Comparison of ENCODE assay signal across 20 cellular contexts in genomic region chr2:149537098-149537726, GRCh38. TPM values are rescaled to one million over a fixed set of nuclear protein-coding genes. Genes with fewer than 3 reads are reported as not detected.
A peak's percentile ranks its signal among the peaks of the same experiment; 100 is the strongest.
DNase-seq lines count a peak whose midpoint lies in the region; ATAC-seq, FAIRE-seq and TF ChIP-seq lines count a peak whose summit lies in the region.
"Had no signal": no experiment of that assay in that cellular context is flagged by ENCODE, and none has a peak within 500 bp of the region (broad histone marks: within the 10 kb centered on the region; RNA-seq: fewer than 3 reads in every experiment).

No MANE protein-coding gene starts in this region.

- in situ Hi-C loops in HepG2 (cut with HindIII; ENCODE audit: extremely low pct_ligation_motif_present, low pct_unique_long_range_greater_than_20kb) = no loop called here

- intact Hi-C loops in HepG2 (cut with micrococcal nuclease; ENCODE audit: unreplicated experiment) = no loop called here

- H3K9me3 ChIP-seq in HepG2 (ENCODE audit: low read length) = no peaks in the 10 kb centered on the region

- WGBS in HepG2 (ENCODE audit: low lambda C conversion rate) = 2% methylated on average over 1 of the region's 1 CpG

- no peak for DNase-seq in activated CD4-positive, alpha-beta T cell treated with anti-CD3 and anti-CD28 coated beads, Interleukin-2, amount 10 ng/mL, durations not matched to agents 7 days and 5 days
- no peak for DNase-seq in activated CD4-positive, alpha-beta T cell treated with anti-CD3 and anti-CD28 coated beads for 48 hours
- DNase-seq in effector memory CD8-positive, alpha-beta T cell = no peak
- DNase-seq in HepG2 (ENCODE audit: low spot score) = no peak
- no peak for DNase-seq in DMS79 treated with DMSO at 0.1 percent for 48 hours (lab: John Stamatoyannopoulos, UW)
- DNase-seq: Calu3; CD4-positive, alpha-beta T cell; GOT3; NCI-H1417 treated with DMSO at 0.1 percent for 48 hours; NCI-H187 treated with DMSO at 0.1 percent for 48 hours; NCI-H524; RPMI8226; SIG-M5 had no signal

- no peak for TF ChIP-seq RAD21 in HepG2 (CRISPR knock-in tag; IDR thresholded peaks at IDR 0.05)

- H3K4me3 Mint-ChIP-seq in activated CD4-positive, alpha-beta T cell treated with anti-CD3 and anti-CD28 coated beads, Interleukin-2, amount 10 ng/mL, durations not matched to agents 7 days and 5 days = no peak overlapping the region
- no peak overlapping the region for H3K4me3 Mint-ChIP-seq in T-helper 1 cell treated with Interleukin-12 subunit alpha and Interleukin-12 subunit beta and Interleukin-4 antibody, amounts not matched to agents 30 μg/mL and 1 μg/mL, for 36 hours
- no peak overlapping the region for H3K4me3 Mint-ChIP-seq in effector memory CD8-positive, alpha-beta T cell
- H3K4me3 Mint-ChIP-seq: CD4-positive, alpha-beta T cell had no signal

- H4K20me1 ChIP-seq in HepG2 (ENCODE audit: insufficient read depth, low read length) = no peaks in the 10 kb centered on the region

- POLR2A ChIA-PET in activated CD4-positive, alpha-beta T cell treated with anti-CD3 and anti-CD28 coated beads, Interleukin-2, amount 10 ng/mL, durations not matched to agents 7 days and 5 days (lab: Charles Lee) = no interaction called here
- POLR2A ChIA-PET in HepG2 (lab: Yijun Ruan, JAX) = no interaction called here

- FAIRE-seq in HepG2 (lab: Jason Lieb, UNC) = no peak
- FAIRE-seq: A204.1, GM12892, GM18507, K562 had no signal

- no peak for TF ChIP-seq CTCF in HepG2 (CRISPR knock-in tag; IDR thresholded peaks at IDR 0.05)

- peaks cover 15% of the 10 kb centered on the region for H3K4me1 Mint-ChIP-seq in activated CD4-positive, alpha-beta T cell treated with anti-CD3 and anti-CD28 coated beads, Interleukin-2, amount 10 ng/mL, durations not matched to agents 7 days and 5 days
- peaks cover 10% of the 10 kb centered on the region for H3K4me1 Mint-ChIP-seq in T-helper 1 cell treated with Interleukin-12 subunit alpha and Interleukin-12 subunit beta and Interleukin-4 antibody, amounts not matched to agents 30 μg/mL and 1 μg/mL, for 36 hours (ENCODE audit: low read depth)
- H3K4me1 Mint-ChIP-seq in effector memory CD8-positive, alpha-beta T cell (ENCODE audit: low read depth in 2 of 2) = no peaks in the 10 kb centered on the region

- H3K79me2 ChIP-seq in HepG2 (ENCODE audit: insufficient read depth, low read length) = no peaks in the 10 kb centered on the region

- H3K9ac ChIP-seq in HepG2 (ENCODE audit: insufficient read depth, low read depth, low read length) = no peak overlapping the region

- CTCF ChIA-PET in activated CD4-positive, alpha-beta T cell treated with anti-CD3 and anti-CD28 coated beads, Interleukin-2, amount 10 ng/mL, durations not matched to agents 7 days and 5 days (lab: Charles Lee) = no interaction called here
- CTCF ChIA-PET in HepG2 (lab: Yijun Ruan, JAX; ENCODE audit: low intra/inter-chr PET ratio, low total read pairs) = no interaction called here

- no peak overlapping the region for H3K4me3 ChIP-seq in HepG2 (replicated peaks in 1 of 3; ENCODE audit: insufficient read depth in 1 of 3, low read depth in 2 of 3, low read length in 3 of 3)
- H3K4me3 ChIP-seq: K562 had no signal

- no peaks in the 10 kb centered on the region for H3K27me3 ChIP-seq in HepG2 (ENCODE audit: control insufficient read depth in 1 of 2, insufficient read depth in 2 of 2, low read length in 2 of 2)

- H3K4me1 ChIP-seq in HepG2 (ENCODE audit: insufficient read depth, low read length) = no peaks in the 10 kb centered on the region

- no peak overlapping the region for H3K27ac ChIP-seq in HepG2 (ENCODE audit: extremely low read length, insufficient read depth, low read length)

- peak overlapping the region; percentile 76 for H3K27ac Mint-ChIP-seq in activated CD4-positive, alpha-beta T cell treated with anti-CD3 and anti-CD28 coated beads, Interleukin-2, amount 10 ng/mL, durations not matched to agents 7 days and 5 days
- H3K27ac Mint-ChIP-seq in T-helper 1 cell treated with Interleukin-12 subunit alpha and Interleukin-12 subunit beta and Interleukin-4 antibody, amounts not matched to agents 30 μg/mL and 1 μg/mL, for 36 hours = peak overlapping the region; percentile 55
- H3K27ac Mint-ChIP-seq in effector memory CD8-positive, alpha-beta T cell = peak overlapping the region in 1 of 2 donors; percentile 7
- H3K27ac Mint-ChIP-seq: CD4-positive, alpha-beta T cell had no signal

- no peaks in the 10 kb centered on the region for H3K9me3 Mint-ChIP-seq in activated CD4-positive, alpha-beta T cell treated with anti-CD3 and anti-CD28 coated beads, Interleukin-2, amount 10 ng/mL, durations not matched to agents 7 days and 5 days
- H3K9me3 Mint-ChIP-seq in T-helper 1 cell treated with Interleukin-12 subunit alpha and Interleukin-12 subunit beta and Interleukin-4 antibody, amounts not matched to agents 30 μg/mL and 1 μg/mL, for 36 hours = no peaks in the 10 kb centered on the region
- H3K9me3 Mint-ChIP-seq in effector memory CD8-positive, alpha-beta T cell = no peaks in the 10 kb centered on the region
- H3K9me3 Mint-ChIP-seq: CD4-positive, alpha-beta T cell had no signal

- no TSS peak for BruUV-seq in HepG2 (replicated peaks; lab: Mats Ljungman, UMichigan)

- TF ChIP-seq POLR2A in HepG2 (IDR thresholded peaks at IDR 0.05; ENCODE audit: insufficient read depth in 1 of 2, low read depth in 2 of 2, low read length in 2 of 2) = no peak

- no peak overlapping the region for H2AFZ ChIP-seq in HepG2 (ENCODE audit: low read length)

- ATAC-seq in GM19395 (IDR thresholded peaks at IDR 0.05; ENCODE audit: unreplicated experiment) = peak; percentile 72
- ATAC-seq in effector memory CD8-positive, alpha-beta T cell (replicated peaks) = peak; percentile 48
- no peak for ATAC-seq in HepG2
- no peak for ATAC-seq in HG02852 (IDR thresholded peaks at IDR 0.05; ENCODE audit: unreplicated experiment)

- no peaks in the 10 kb centered on the region for H3K36me3 Mint-ChIP-seq in activated CD4-positive, alpha-beta T cell treated with anti-CD3 and anti-CD28 coated beads, Interleukin-2, amount 10 ng/mL, durations not matched to agents 7 days and 5 days (ENCODE audit: low read depth)
- H3K36me3 Mint-ChIP-seq in T-helper 1 cell treated with Interleukin-12 subunit alpha and Interleukin-12 subunit beta and Interleukin-4 antibody, amounts not matched to agents 30 μg/mL and 1 μg/mL, for 36 hours (ENCODE audit: low read depth) = no peaks in the 10 kb centered on the region
- H3K36me3 Mint-ChIP-seq in effector memory CD8-positive, alpha-beta T cell (ENCODE audit: insufficient read depth) = no peaks in the 10 kb centered on the region

- TF ChIP-seq EP300 in HepG2 (IDR thresholded peaks at IDR 0.05; ENCODE audit: low read depth in 2 of 2, low read length in 2 of 2) = no peak
- no peak for TF ChIP-seq EP300 in HepG2 (CRISPR knock-in tag; IDR thresholded peaks at IDR 0.05; ENCODE audit: borderline replicate concordance)

- H3K36me3 ChIP-seq in HepG2 (replicated peaks in 1 of 2; ENCODE audit: control insufficient read depth in 1 of 2, insufficient read depth in 2 of 2, low read length in 2 of 2) = no peaks in the 10 kb centered on the region

- H3K4me2 ChIP-seq in HepG2 (ENCODE audit: low read depth, low read length) = no peak overlapping the region

- H3K27me3 Mint-ChIP-seq in activated CD4-positive, alpha-beta T cell treated with anti-CD3 and anti-CD28 coated beads, Interleukin-2, amount 10 ng/mL, durations not matched to agents 7 days and 5 days = peaks cover 2% of the 10 kb centered on the region
- no peaks in the 10 kb centered on the region for H3K27me3 Mint-ChIP-seq in T-helper 1 cell treated with Interleukin-12 subunit alpha and Interleukin-12 subunit beta and Interleukin-4 antibody, amounts not matched to agents 30 μg/mL and 1 μg/mL, for 36 hours (ENCODE audit: low read depth)
- no peaks in the 10 kb centered on the region for H3K27me3 Mint-ChIP-seq in effector memory CD8-positive, alpha-beta T cell
- H3K27me3 Mint-ChIP-seq: CD4-positive, alpha-beta T cell had no signal

TF ChIP-seq in HepG2, 621 proteins besides CTCF, POLR2A, EP300 and RAD21 (continues in another document):
- TF ChIP-seq NRL (CRISPR knock-in tag; IDR thresholded peaks at IDR 0.05; ENCODE audit: borderline replicate concordance) (no peak), ZBTB7A (CRISPR knock-in tag; IDR thresholded peaks at IDR 0.05) (no peak), PTBP1 (IDR thresholded peaks at IDR 0.05; ENCODE audit: low read depth, low read length, poor library complexity, severe bottlenecking) (no peak), MTF2 (CRISPR knock-in tag; IDR thresholded peaks at IDR 0.05; ENCODE audit: borderline replicate concordance) (no peak), ADNP (CRISPR knock-in tag; IDR thresholded peaks at IDR 0.05) (no peak)

RNA-seq across cellular contexts. Expression of gene MMADHC, which starts 50.4 kb away (rescaled TPM):
- 10 to 100 TPM; 92.8 to 94.5 TPM for total RNA-seq in activated CD4-positive, alpha-beta T cell treated with anti-CD3 and anti-CD28 coated beads, Interleukin-2, amount 10 ng/mL, durations not matched to agents 7 days and 5 days
- 210 and 304 TPM in 2 replicates for total RNA-seq in HepG2 (2016; rRNA removed; fragmentation: Illumina TruSeq; extraction: Trizol)
- total RNA-seq in HepG2 (2016; cell fraction: cytosol; rRNA removed; fragmentation: Illumina TruSeq; extraction: Trizol; ENCODE audit: low read depth) = 60.5 and 63.1 TPM in 2 replicates
- total RNA-seq in HepG2 (2016; cell fraction: insoluble cytoplasmic fraction; rRNA removed; fragmentation: Illumina TruSeq; extraction: Trizol) = 211 and 325 TPM in 2 replicates
- total RNA-seq in HepG2 (2016; cell fraction: membrane; rRNA removed; fragmentation: Illumina TruSeq; extraction: Trizol) = 113 and 123 TPM in 2 replicates
- 92.8 and 108 TPM in 2 replicates for total RNA-seq in HepG2 (2016; cell fraction: nucleus; rRNA removed; fragmentation: Illumina TruSeq; extraction: Trizol)
- 60.5 and 90.2 TPM in 2 replicates for polyA plus RNA-seq in HepG2 (2011; rRNA removed)
- 45.8 and 60.2 TPM in 2 replicates for polyA plus RNA-seq in HepG2 (2011; cell fraction: cytosol; rRNA removed)
- 17.7 and 21.2 TPM in 2 replicates for polyA plus RNA-seq in HepG2 (2011; cell fraction: nucleus; rRNA removed)
- 129 and 162 TPM in 2 replicates for polyA plus RNA-seq in HepG2 (2012)
- polyA plus RNA-seq in HepG2 (2016; cell fraction: cytosol; fragmentation: Illumina TruSeq; extraction: Trizol; ENCODE audit: low read depth) = 46.3 and 52.4 TPM in 2 replicates
- 217 and 252 TPM in 2 replicates for polyA plus RNA-seq in HepG2 (2016; cell fraction: insoluble cytoplasmic fraction; fragmentation: Illumina TruSeq; extraction: Trizol; ENCODE audit: low read depth)
- polyA plus RNA-seq in HepG2 (2016; cell fraction: membrane; fragmentation: Illumina TruSeq; extraction: Trizol; ENCODE audit: low read depth) = 79.1 and 79.5 TPM in 2 replicates
- 79.8 and 83.2 TPM in 2 replicates for polyA plus RNA-seq in HepG2 (2016; cell fraction: nucleus; fragmentation: Illumina TruSeq; extraction: Trizol; ENCODE audit: insufficient read depth, low read depth)
- polyA minus RNA-seq in HepG2 (2011; rRNA and poly(A)+ RNA removed; ENCODE audit: low replicate concordance) = 56.9 and 58.5 TPM in 2 replicates
- polyA minus RNA-seq in HepG2 (2011; cell fraction: cytosol; rRNA and poly(A)+ RNA removed) = 65.8 and 69.6 TPM in 2 replicates
- 83.3 and 106 TPM in 2 replicates for polyA minus RNA-seq in HepG2 (2011; cell fraction: nucleus; rRNA and poly(A)+ RNA removed)

Comparison
In these comparisons a context has a peak if more than half of its experiments do, and no peak if none do; other contexts are left out.
1. ATAC-seq: peak in GM19395 (single experiment) and effector memory CD8-positive, alpha-beta T cell (single experiment); none in HepG2 (single experiment) and HG02852 (single experiment).